Comparison of ENCODE assay signal across 14 cellular contexts in the genomic region with DNA sequence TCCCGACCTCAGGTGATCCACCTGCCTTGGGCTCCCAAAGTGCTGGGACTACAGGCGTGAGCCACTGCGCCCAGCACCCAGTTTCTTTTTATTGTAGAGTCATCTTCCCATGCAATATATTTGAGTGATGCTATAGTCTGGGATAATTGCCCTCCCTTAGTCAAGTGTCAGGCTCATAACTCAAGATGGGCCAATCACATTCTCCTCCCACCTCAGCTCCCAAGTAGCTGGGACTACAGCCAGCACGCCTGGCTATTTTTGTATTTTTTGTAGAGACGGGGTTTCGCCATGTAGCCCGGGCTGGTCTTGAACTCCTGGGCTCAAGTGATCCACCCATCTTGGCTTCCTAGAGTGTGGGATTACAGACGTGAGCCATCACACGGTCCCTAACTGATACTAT. TPM values are rescaled to one million over a fixed set of nuclear protein-coding genes. Genes with fewer than 3 reads are reported as not detected.
DNase-seq lines count a peak whose midpoint lies in the region; ATAC-seq and TF ChIP-seq lines count a peak whose summit lies in the region.
"Had no signal": no experiment of that assay in that cellular context is flagged by ENCODE, and none has a peak within 500 bp of the region (broad histone marks: within the 10 kb centered on the region; RNA-seq: fewer than 3 reads in every experiment).

No MANE protein-coding gene starts in this region.

- ATAC-seq in heart left ventricle (peak in 3 of 4 donors; percentile 30 to 59 (median 57)), psoas muscle (peak; percentile 43 to 84 (median 76))
- ATAC-seq: CD8-positive, alpha-beta T cell had no signal

- H3K27me3 Mint-ChIP-seq in activated T-helper 1 cell treated with anti-CD3 and anti-CD28 coated beads, Interleukin-12 subunit alpha, Interleukin-12 subunit beta, Interleukin-2, Interleukin-4 antibody, amounts not matched to agents 30 ng/mL and 10 ng/mL and 1 ng/mL, durations not matched to agents 14 hours and 24 hours and 36 hours (ENCODE audit: insufficient read depth) = no peaks in the 10 kb centered on the region
- H3K27me3 Mint-ChIP-seq: B cell had no signal

- H3K9me3 Mint-ChIP-seq in activated T-helper 1 cell treated with anti-CD3 and anti-CD28 coated beads, Interleukin-12 subunit alpha, Interleukin-12 subunit beta, Interleukin-2, Interleukin-4 antibody, amounts not matched to agents 30 ng/mL and 10 ng/mL and 1 ng/mL, durations not matched to agents 14 hours and 24 hours and 36 hours = no peaks in the 10 kb centered on the region
- H3K9me3 Mint-ChIP-seq: CD8-positive, alpha-beta T cell; H9 had no signal

- no peaks in the 10 kb centered on the region for H3K27me3 ChIP-seq in heart left ventricle
- H3K27me3 ChIP-seq in right atrium auricular region = no peaks in the 10 kb centered on the region
- H3K27me3 ChIP-seq in psoas muscle (ENCODE audit: insufficient read depth in 3 of 3, low read length in 2 of 3) = no peaks in the 10 kb centered on the region
- H3K27me3 ChIP-seq: BLaER1 treated with 17β-estradiol and CSF1 and Interleukin-3, amounts not matched to agents 10 nM and 100 nM had no signal

- H3K9me3 ChIP-seq in heart left ventricle (no peaks in the 10 kb centered on the region), right atrium auricular region (no peaks in the 10 kb centered on the region), psoas muscle (no peaks in the 10 kb centered on the region)
- H3K9me3 ChIP-seq: BLaER1 treated with 17β-estradiol and CSF1 and Interleukin-3, amounts not matched to agents 10 nM and 100 nM had no signal

- H3K4me1 Mint-ChIP-seq in activated T-helper 1 cell treated with anti-CD3 and anti-CD28 coated beads, Interleukin-12 subunit alpha, Interleukin-12 subunit beta, Interleukin-2, Interleukin-4 antibody, amounts not matched to agents 30 ng/mL and 10 ng/mL and 1 ng/mL, durations not matched to agents 14 hours and 24 hours and 36 hours (ENCODE audit: low read depth) = peaks cover 44% of the 10 kb centered on the region
- H3K4me1 Mint-ChIP-seq: B cell, H9 had no signal

- DNase-seq in heart left ventricle = peak in 1 of 5 donors; percentile 29
- DNase-seq in right atrium auricular region (ENCODE audit: low spot score) = no peak
- peak; percentile 39 for DNase-seq in fibroblast of mammary gland (ENCODE audit: low read depth)
- no peak for DNase-seq in psoas muscle
- no peak for DNase-seq in activated T-helper 1 cell treated with anti-CD3 and anti-CD28 coated beads, Interleukin-12 subunit alpha, Interleukin-12 subunit beta, Interleukin-2, Interleukin-4 antibody, amounts not matched to agents 30 ng/mL and 10 ng/mL and 1 ng/mL, durations not matched to agents 14 hours and 24 hours and 36 hours (ENCODE audit: low spot score)
- no peak for DNase-seq in activated effector memory CD4-positive, alpha-beta T cell treated with anti-CD3 and anti-CD28 coated beads, Interleukin-2, amount 50 U/mL, for 16 hours
- no peak for DNase-seq in NCI-H2081 (lab: John Stamatoyannopoulos, UW)
- DNase-seq: Calu3; CD8-positive, alpha-beta T cell; DMS79 treated with DMSO at 0.1 percent for 48 hours; GF-D8; H9 had no signal

- no peak overlapping the region for H3K27ac Mint-ChIP-seq in activated T-helper 1 cell treated with anti-CD3 and anti-CD28 coated beads, Interleukin-12 subunit alpha, Interleukin-12 subunit beta, Interleukin-2, Interleukin-4 antibody, amounts not matched to agents 30 ng/mL and 10 ng/mL and 1 ng/mL, durations not matched to agents 14 hours and 24 hours and 36 hours
- H3K27ac Mint-ChIP-seq: B cell; CD8-positive, alpha-beta T cell; H9 had no signal

- H3K36me3 ChIP-seq in heart left ventricle = peaks cover 0 to 79% (median 49%) of the 10 kb centered on the region in 9 donors
- H3K36me3 ChIP-seq in right atrium auricular region = peaks cover 27% of the 10 kb centered on the region
- H3K36me3 ChIP-seq in psoas muscle (ENCODE audit: insufficient read depth in 1 of 2, low read depth in 1 of 2) = peaks cover 4 to 50% of the 10 kb centered on the region in 2 donors

- WGBS in heart left ventricle, 4 donors = 62 to 76% (median 65%) methylated on average over 9 of the region's 9 CpGs
- WGBS in psoas muscle, 3 donors = 58 to 74% (median 61%) methylated on average over 9 of the region's 9 CpGs

- H3K4me3 Mint-ChIP-seq in activated T-helper 1 cell treated with anti-CD3 and anti-CD28 coated beads, Interleukin-12 subunit alpha, Interleukin-12 subunit beta, Interleukin-2, Interleukin-4 antibody, amounts not matched to agents 30 ng/mL and 10 ng/mL and 1 ng/mL, durations not matched to agents 14 hours and 24 hours and 36 hours = no peak overlapping the region
- H3K4me3 Mint-ChIP-seq: B cell; CD8-positive, alpha-beta T cell; H9 had no signal

- H3K27ac ChIP-seq in heart left ventricle (no peak overlapping the region), right atrium auricular region (no peak overlapping the region), psoas muscle (no peak overlapping the region)
- H3K27ac ChIP-seq: BLaER1 treated with 17β-estradiol and CSF1 and Interleukin-3, amounts not matched to agents 10 nM and 100 nM had no signal

- peaks cover 0 to 19% (median 10%) of the 10 kb centered on the region in 12 donors for H3K4me1 ChIP-seq in heart left ventricle
- peaks cover 0 to 9% of the 10 kb centered on the region in 2 donors for H3K4me1 ChIP-seq in right atrium auricular region
- H3K4me1 ChIP-seq in psoas muscle = peaks cover 12% of the 10 kb centered on the region

- intact Hi-C loops in heart left ventricle (cut with DNase I) (loop anchor here in 1 of 10 donors (10.0 kb wide), 1 partner anchor 199 kb away; no protein-coding TSS in a partner anchor), psoas muscle (cut with DNase I) (loop anchor here in 1 of 2 donors (10.0 kb wide), 1 partner anchor 69 kb away; no protein-coding TSS in a partner anchor)
- intact Hi-C loops in activated T-helper 1 cell treated with anti-CD3 and anti-CD28 coated beads, Interleukin-12 subunit alpha, Interleukin-12 subunit beta, Interleukin-2, Interleukin-4 antibody, amounts not matched to agents 30 ng/mL and 10 ng/mL and 1 ng/mL, durations not matched to agents 14 hours and 24 hours and 36 hours (cut with micrococcal nuclease) = no loop called here

- no peak for TF ChIP-seq POLR2A in heart left ventricle (IDR thresholded peaks at IDR 0.05)

- H3K4me3 ChIP-seq in heart left ventricle (no peak overlapping the region), right atrium auricular region (no peak overlapping the region), fibroblast of mammary gland (ENCODE audit: control insufficient read depth, low read depth, low read length) (no peak overlapping the region), psoas muscle (no peak overlapping the region)
- H3K4me3 ChIP-seq: BLaER1 treated with 17β-estradiol and CSF1 and Interleukin-3, amounts not matched to agents 10 nM and 100 nM had no signal

- peaks cover 35% of the 10 kb centered on the region for H3K36me3 Mint-ChIP-seq in activated T-helper 1 cell treated with anti-CD3 and anti-CD28 coated beads, Interleukin-12 subunit alpha, Interleukin-12 subunit beta, Interleukin-2, Interleukin-4 antibody, amounts not matched to agents 30 ng/mL and 10 ng/mL and 1 ng/mL, durations not matched to agents 14 hours and 24 hours and 36 hours (ENCODE audit: low read depth)

- TF ChIP-seq CTCF in heart left ventricle (IDR thresholded peaks at IDR 0.05) = no peak
- no peak for TF ChIP-seq CTCF in right atrium auricular region (IDR thresholded peaks at IDR 0.05)
- no peak for TF ChIP-seq CTCF in fibroblast of mammary gland (conservative IDR thresholded peaks at IDR 0.05; ENCODE audit: control insufficient read depth, insufficient read depth, low read depth, low read length)
- no peak for TF ChIP-seq CTCF in psoas muscle (IDR thresholded peaks at IDR 0.05)

RNA-seq across cellular contexts. Expression of gene PTPN9, which starts 15.2 kb away (rescaled TPM):
- total RNA-seq in heart left ventricle (10 to 100 TPM in 3 of 9 donors, 1 to 10 TPM in 6; 4.6 to 16.8 (median 8.8) TPM), right atrium auricular region (1 to 10 TPM; 9.6 to 9.9 TPM), psoas muscle (1 to 10 TPM; 5.5 to 6.9 (median 5.7) TPM)
- polyA plus RNA-seq in heart left ventricle (1 to 10 TPM; 2.4 to 7.7 TPM), psoas muscle (1 to 10 TPM; 2.3 to 5.0 (median 4.2) TPM)
- 28.0 and 31.7 TPM in 2 replicates for total RNA-seq in activated T-helper 1 cell treated with anti-CD3 and anti-CD28 coated beads, Interleukin-12 subunit alpha, Interleukin-12 subunit beta, Interleukin-2, Interleukin-4 antibody, amounts not matched to agents 30 ng/mL and 10 ng/mL and 1 ng/mL, durations not matched to agents 14 hours and 24 hours and 36 hours

RNA-seq across cellular contexts. Expression of gene SNUPN, which starts 31.2 kb away (rescaled TPM):
- total RNA-seq in heart left ventricle = 10 to 100 TPM; 13.2 to 21.6 (median 14.5) TPM
- 10 to 100 TPM; 14.1 to 15.5 TPM for polyA plus RNA-seq in heart left ventricle
- 10 to 100 TPM; 13.7 to 17.3 TPM for total RNA-seq in right atrium auricular region
- 10 to 100 TPM; 17.1 to 21.9 (median 19.0) TPM for total RNA-seq in psoas muscle
- 10 to 100 TPM; 29.5 to 40.9 (median 31.5) TPM for polyA plus RNA-seq in psoas muscle
- 30.8 and 34.1 TPM in 2 replicates for total RNA-seq in activated T-helper 1 cell treated with anti-CD3 and anti-CD28 coated beads, Interleukin-12 subunit alpha, Interleukin-12 subunit beta, Interleukin-2, Interleukin-4 antibody, amounts not matched to agents 30 ng/mL and 10 ng/mL and 1 ng/mL, durations not matched to agents 14 hours and 24 hours and 36 hours

RNA-seq across cellular contexts. Expression of gene IMP3, which starts 45.7 kb away (rescaled TPM):
- total RNA-seq in heart left ventricle (100 to 1,000 TPM in 2 of 9 donors, 10 to 100 TPM in 7; 37.1 to 151 (median 44.5) TPM), right atrium auricular region (100 to 1,000 TPM in 1 of 2 donors, 10 to 100 TPM in 1; 71.2 to 119 TPM), psoas muscle (10 to 100 TPM; 41.6 to 51.0 (median 43.8) TPM)
- polyA plus RNA-seq in heart left ventricle (10 to 100 TPM; 38.4 to 88.1 TPM), psoas muscle (10 to 100 TPM; 45.0 to 95.9 (median 87.3) TPM)
- 110 and 113 TPM in 2 replicates for total RNA-seq in activated T-helper 1 cell treated with anti-CD3 and anti-CD28 coated beads, Interleukin-12 subunit alpha, Interleukin-12 subunit beta, Interleukin-2, Interleukin-4 antibody, amounts not matched to agents 30 ng/mL and 10 ng/mL and 1 ng/mL, durations not matched to agents 14 hours and 24 hours and 36 hours

RNA-seq across cellular contexts. Expression of gene SNX33, which starts 53.4 kb away (rescaled TPM):
- total RNA-seq in heart left ventricle = 10 to 100 TPM in 6 of 9 donors, 1 to 10 TPM in 3; 8.3 to 20.9 (median 11.6) TPM
- polyA plus RNA-seq in heart left ventricle = 1 to 10 TPM; 7.7 to 9.2 TPM
- 10 to 100 TPM; 10.3 to 20.5 TPM for total RNA-seq in right atrium auricular region
- 1 to 10 TPM; 3.5 to 8.0 (median 3.9) TPM for total RNA-seq in psoas muscle
- polyA plus RNA-seq in psoas muscle = 1 to 10 TPM; 3.7 to 4.4 (median 3.8) TPM
- total RNA-seq in activated T-helper 1 cell treated with anti-CD3 and anti-CD28 coated beads, Interleukin-12 subunit alpha, Interleukin-12 subunit beta, Interleukin-2, Interleukin-4 antibody, amounts not matched to agents 30 ng/mL and 10 ng/mL and 1 ng/mL, durations not matched to agents 14 hours and 24 hours and 36 hours = 5.4 and 6.2 TPM in 2 replicates
